Comparison of ENCODE assay signal across 8 cellular contexts in genomic region chr3:154018100-154018696, GRCh38.
DNase-seq lines count a peak whose midpoint lies in the region; ATAC-seq and TF ChIP-seq lines count a peak whose summit lies in the region.

No MANE protein-coding gene starts in this region.

- DNase-seq in heart right ventricle (no peak), Right ventricle myocardium inferior (ENCODE audit: missing footprints) (no peak), NCI-H2029 (lab: John Stamatoyannopoulos, UW) (peak; percentile 4), iPS-NIHi7 (ENCODE audit: extremely low spot score) (peak; percentile 73), G401 (ENCODE audit: low spot score) (no peak), medulla oblongata (ENCODE audit: extremely low spot score) (no peak)
- peak; percentile 61 for DNase-seq in activated CD8-positive, alpha-beta memory T cell treated with anti-CD3 and anti-CD28 coated beads, Interleukin-2, amount 50 U/mL, for 48 hours

- 28 to 35% methylated on average over 3 of the region's 3 CpGs for WGBS in heart right ventricle, 2 donors

- ATAC-seq in heart right ventricle: no peak
- ATAC-seq in Right ventricle myocardium inferior: no peak
- peak; percentile 84 for ATAC-seq in HG02588 (IDR thresholded peaks at IDR 0.05; ENCODE audit: unreplicated experiment)

- no peaks in the 10 kb centered on the region for H3K27me3 ChIP-seq in heart right ventricle

- no peaks in the 10 kb centered on the region for H3K36me3 ChIP-seq in heart right ventricle

- in situ Hi-C loops in G401 (cut with HindIII; ENCODE audit: low sequenced_read_pairs): no loop called here

- peaks cover 0 to 11% (median 0%) of the 10 kb centered on the region in 11 donors for H3K9me3 ChIP-seq in heart right ventricle

- peak in 6 of 9 donors; percentile 6 to 53 (median 28) for TF ChIP-seq CTCF in heart right ventricle (IDR thresholded peaks at IDR 0.05)

- H3K27ac ChIP-seq in heart right ventricle: no peak overlapping the region

- H3K4me1 ChIP-seq in heart right ventricle: no peaks in the 10 kb centered on the region

- intact Hi-C loops in heart right ventricle (cut with DNase I) (no loop called here), Right ventricle myocardium inferior (cut with DNase I) (no loop called here)

- no peak overlapping the region for H3K4me3 ChIP-seq in heart right ventricle

Comparison
In these comparisons a context has a peak if more than half of its experiments do, and no peak if none do; other contexts are left out.
1. DNase-seq: peak in NCI-H2029 (single experiment), activated CD8-positive, alpha-beta memory T cell treated with anti-CD3 and anti-CD28 coated beads, Interleukin-2, amount 50 U/mL, for 48 hours (single experiment) and iPS-NIHi7 (single experiment); none in heart right ventricle (0 of 2), Right ventricle myocardium inferior (single experiment), G401 (single experiment) and medulla oblongata (single experiment).